25 cellular contexts compared by ENCODE assay signal in genomic region chr7:33579117-33579516, GRCh38.
"Had no signal": no experiment of that assay in that cellular context is flagged by ENCODE, and none has a peak within 500 bp of the region (broad histone marks: within the 10 kb centered on the region; RNA-seq: fewer than 3 reads in every experiment).

No MANE protein-coding gene starts in this region.

- DNase-seq: heart left ventricle; hypothalamus; immature natural killer cell; kidney; left colon; left ventricle myocardium inferior; naive thymus-derived CD8-positive, alpha-beta T cell; pancreas; posterior cingulate gyrus; retina; right cardiac atrium; sigmoid colon; small intestine; spleen; stimulated activated CD4-positive, alpha-beta T cell treated with anti-CD3 and anti-CD28 coated beads, Interleukin-4, amount 100 ng/mL, for 24 hours; stimulated activated naive CD4-positive, alpha-beta T cell; tibial artery; trophoblast cell; uterus had no signal

- H3K36me3 ChIP-seq: heart left ventricle, left ventricle myocardium inferior, pancreas, prostate gland, sigmoid colon, spleen, suprapubic skin, thoracic aorta, tibial artery, uterus had no signal

- H3K27ac ChIP-seq: heart left ventricle, left ventricle myocardium inferior, pancreas, prostate gland, sigmoid colon, spleen, suprapubic skin, thoracic aorta, tibial artery, uterus had no signal

- H3K9me3 Mint-ChIP-seq: stimulated activated naive CD8-positive, alpha-beta T cell treated with anti-CD3 and anti-CD28 coated beads, Interleukin-15, Interleukin-2, amounts not matched to agents 100 ng/mL and 50 ng/mL, for 24 hours had no signal

- H3K27me3 ChIP-seq: heart left ventricle, pancreas, sigmoid colon, spleen, suprapubic skin, tibial artery, uterus had no signal

- ATAC-seq: heart left ventricle; left colon; naive thymus-derived CD8-positive, alpha-beta T cell; pancreas; right cardiac atrium; stimulated activated effector memory CD8-positive, alpha-beta T cell treated with anti-CD3 and anti-CD28 coated beads, Interleukin-12 subunit alpha, Interleukin-12 subunit beta, amount 100 ng/mL, for 72 hours had no signal

- H3K27ac Mint-ChIP-seq: immature natural killer cell; memory B cell; naive thymus-derived CD8-positive, alpha-beta T cell; stimulated activated effector memory CD8-positive, alpha-beta T cell treated with anti-CD3 and anti-CD28 coated beads, Interleukin-12 subunit alpha, Interleukin-12 subunit beta, amount 100 ng/mL, for 72 hours; stimulated activated naive CD8-positive, alpha-beta T cell treated with anti-CD3 and anti-CD28 coated beads, Interleukin-15, Interleukin-2, amounts not matched to agents 100 ng/mL and 50 ng/mL, for 24 hours had no signal

- H3K9me3 ChIP-seq: pancreas, prostate gland, sigmoid colon, thoracic aorta, tibial artery, uterus had no signal

- H3K4me3 Mint-ChIP-seq: immature natural killer cell; memory B cell; naive thymus-derived CD8-positive, alpha-beta T cell; stimulated activated effector memory CD8-positive, alpha-beta T cell treated with anti-CD3 and anti-CD28 coated beads, Interleukin-12 subunit alpha, Interleukin-12 subunit beta, amount 100 ng/mL, for 72 hours; stimulated activated naive CD8-positive, alpha-beta T cell treated with anti-CD3 and anti-CD28 coated beads, Interleukin-15, Interleukin-2, amounts not matched to agents 100 ng/mL and 50 ng/mL, for 24 hours had no signal

- H3K36me3 Mint-ChIP-seq: stimulated activated effector memory CD8-positive, alpha-beta T cell treated with anti-CD3 and anti-CD28 coated beads, Interleukin-12 subunit alpha, Interleukin-12 subunit beta, amount 100 ng/mL, for 72 hours had no signal

- H3K4me1 Mint-ChIP-seq: memory B cell; naive thymus-derived CD8-positive, alpha-beta T cell; stimulated activated effector memory CD8-positive, alpha-beta T cell treated with anti-CD3 and anti-CD28 coated beads, Interleukin-12 subunit alpha, Interleukin-12 subunit beta, amount 100 ng/mL, for 72 hours had no signal

- H3K4me3 ChIP-seq: heart left ventricle, left ventricle myocardium inferior, pancreas, prostate gland, sigmoid colon, spleen, suprapubic skin, thoracic aorta, tibial artery, uterus had no signal

- H3K27me3 Mint-ChIP-seq: memory B cell; naive thymus-derived CD8-positive, alpha-beta T cell; stimulated activated naive CD8-positive, alpha-beta T cell treated with anti-CD3 and anti-CD28 coated beads, Interleukin-15, Interleukin-2, amounts not matched to agents 100 ng/mL and 50 ng/mL, for 24 hours had no signal

- H3K4me1 ChIP-seq: heart left ventricle, left ventricle myocardium inferior, pancreas, spleen, suprapubic skin, tibial artery, uterus had no signal
